31 cellular contexts compared by ENCODE assay signal in the genomic region with DNA sequence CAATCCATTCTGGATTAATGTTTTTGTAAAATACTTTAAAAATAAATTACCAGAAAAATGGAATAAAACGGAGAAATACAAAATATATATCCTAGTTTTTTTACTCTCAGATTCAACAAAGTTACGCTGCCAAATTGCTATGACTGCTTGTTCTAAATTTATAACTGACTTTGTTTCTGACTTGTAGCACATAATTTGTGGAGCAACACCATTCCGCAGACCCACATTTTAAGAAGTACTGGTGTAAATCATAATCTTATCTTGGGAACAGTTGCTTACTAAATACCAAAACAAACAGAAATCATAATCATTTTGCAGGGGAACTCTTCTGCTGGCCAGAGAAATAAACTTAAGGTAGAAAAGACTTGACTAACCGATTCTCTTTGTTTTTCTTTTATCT.
DNase-seq lines count a peak whose midpoint lies in the region; ATAC-seq and TF ChIP-seq lines count a peak whose summit lies in the region.
"Had no signal": no experiment of that assay in that cellular context is flagged by ENCODE, and none has a peak within 500 bp of the region (broad histone marks: within the 10 kb centered on the region; RNA-seq: fewer than 3 reads in every experiment).

No MANE protein-coding gene starts in this region.

- CTCF ChIA-PET in activated naive CD4-positive, alpha-beta T cell treated with anti-CD3 and anti-CD28 coated beads for 36 hours (lab: Charles Lee) = no interaction called here

- H3K36me3 Mint-ChIP-seq in activated naive CD4-positive, alpha-beta T cell treated with anti-CD3 and anti-CD28 coated beads for 36 hours (ENCODE audit: low read depth) = peaks cover 9% of the 10 kb centered on the region
- H3K36me3 Mint-ChIP-seq in activated naive CD4-positive, alpha-beta T cell treated with anti-CD3 and anti-CD28 coated beads, Interleukin-2, amount 50 U/mL, for 72 hours = peaks cover 5 to 25% of the 10 kb centered on the region in 2 donors
- H3K36me3 Mint-ChIP-seq in activated naive CD8-positive, alpha-beta T cell = peaks cover 13% of the 10 kb centered on the region
- H3K36me3 Mint-ChIP-seq: IgD-negative memory B cell had no signal

- peaks cover 62% of the 10 kb centered on the region for H3K4me1 Mint-ChIP-seq in activated naive CD4-positive, alpha-beta T cell treated with anti-CD3 and anti-CD28 coated beads for 36 hours (ENCODE audit: low read depth)
- H3K4me1 Mint-ChIP-seq in activated naive CD8-positive, alpha-beta T cell (ENCODE audit: low read depth) = peaks cover 73% of the 10 kb centered on the region

- WGBS in esophagus squamous epithelium, 2 donors = 58 to 61% methylated on average over 4 of the region's 4 CpGs

- no peak for TF ChIP-seq POLR2A in esophagus squamous epithelium (IDR thresholded peaks at IDR 0.05)

- no peaks in the 10 kb centered on the region for H3K27me3 Mint-ChIP-seq in activated naive CD4-positive, alpha-beta T cell treated with anti-CD3 and anti-CD28 coated beads for 36 hours (ENCODE audit: low read depth)
- no peaks in the 10 kb centered on the region for H3K27me3 Mint-ChIP-seq in activated naive CD8-positive, alpha-beta T cell
- H3K27me3 Mint-ChIP-seq: activated CD4-positive, alpha-beta T cell treated with anti-CD3 and anti-CD28 coated beads for 36 hours; activated naive CD4-positive, alpha-beta T cell treated with anti-CD3 and anti-CD28 coated beads, Interleukin-2, amount 10 ng/mL, durations not matched to agents 7 days and 5 days; CD8-positive, alpha-beta memory T cell; IgD-negative memory B cell; natural killer cell treated with Interleukin-12 subunit alpha and Interleukin-12 subunit beta and Interleukin-15 and Interleukin-18, amount 100 ng/mL, for 72 hours had no signal

- DNase-seq in activated naive CD4-positive, alpha-beta T cell treated with anti-CD3 and anti-CD28 coated beads for 36 hours = no peak
- no peak for DNase-seq in activated naive CD4-positive, alpha-beta T cell treated with anti-CD3 and anti-CD28 coated beads, Interleukin-2, amount 50 U/mL, for 72 hours (ENCODE audit: low spot score in 2 of 2)
- no peak for DNase-seq in left lung
- no peak for DNase-seq in stimulated activated CD4-positive, alpha-beta T cell treated with anti-CD3 and anti-CD28 coated beads, Interleukin-4, amount 100 ng/mL, for 24 hours
- DNase-seq in NOMO-1 treated with DMSO at 0.1 percent for 48 hours (lab: John Stamatoyannopoulos, UW; ENCODE audit: unreplicated experiment) = no peak
- DNase-seq in esophagus squamous epithelium (lab: John Stamatoyannopoulos, UW) = no peak
- DNase-seq: activated CD4-positive, alpha-beta T cell treated with anti-CD3 and anti-CD28 coated beads for 36 hours; activated CD8-positive, alpha-beta memory T cell treated with anti-CD3 and anti-CD28 coated beads for 24 hours; activated T-cell treated with anti-CD3 and anti-CD28 coated beads, Interleukin-2, amount 50 U/mL, for 48 hours; cortex of kidney; effector memory CD4-positive, alpha-beta T cell; GOT3; heart left ventricle; kidney; NCI-H1436 treated with DMSO at 0.1 percent for 48 hours; NCI-H748 treated with DMSO at 0.1 percent for 48 hours; SIG-M5; stomach; T-helper 9 cell; thyroid gland had no signal

- H3K4me1 ChIP-seq in left lung (peaks cover 0 to 7% of the 10 kb centered on the region in 2 donors), skeletal muscle tissue (ENCODE audit: control insufficient read depth in 3 of 3, insufficient read depth in 3 of 3, low read length in 3 of 3) (peaks cover 0 to 9% (median 4%) of the 10 kb centered on the region in 3 donors), esophagus squamous epithelium (no peaks in the 10 kb centered on the region)
- H3K4me1 ChIP-seq: A549, foreskin keratinocyte, stomach, thyroid gland had no signal

- intact Hi-C loops in activated naive CD4-positive, alpha-beta T cell treated with anti-CD3 and anti-CD28 coated beads for 36 hours (cut with micrococcal nuclease) = no loop called here
- intact Hi-C loops in left lung (cut with DNase I) (no loop called here), esophagus squamous epithelium (cut with DNase I) (no loop called here)

- H3K4me3 Mint-ChIP-seq in activated naive CD4-positive, alpha-beta T cell treated with anti-CD3 and anti-CD28 coated beads for 36 hours = no peak overlapping the region
- no peak overlapping the region for H3K4me3 Mint-ChIP-seq in activated naive CD8-positive, alpha-beta T cell
- H3K4me3 Mint-ChIP-seq: activated CD4-positive, alpha-beta T cell treated with anti-CD3 and anti-CD28 coated beads for 36 hours; activated naive CD4-positive, alpha-beta T cell treated with anti-CD3 and anti-CD28 coated beads, Interleukin-2, amount 10 ng/mL, durations not matched to agents 7 days and 5 days; IgD-negative memory B cell; natural killer cell treated with Interleukin-12 subunit alpha and Interleukin-12 subunit beta and Interleukin-15 and Interleukin-18, amount 100 ng/mL, for 72 hours had no signal

- H3K27ac ChIP-seq in left lung (no peak overlapping the region), skeletal muscle tissue (ENCODE audit: low read depth, low read length) (no peak overlapping the region), esophagus squamous epithelium (no peak overlapping the region)
- H3K27ac ChIP-seq: A549, epithelial cell of prostate, foreskin keratinocyte, heart left ventricle, stomach, thyroid gland, vagina had no signal

- peak overlapping the region in 2 of 3 donors; percentile 2 to 34 for H3K9ac ChIP-seq in skeletal muscle tissue (ENCODE audit: low read depth in 1 of 3, low read length in 3 of 3)

- TF ChIP-seq CTCF in left lung (IDR thresholded peaks at IDR 0.05) (no peak), esophagus squamous epithelium (IDR thresholded peaks at IDR 0.05) (no peak)

- peaks cover 8% of the 10 kb centered on the region for H3K9me3 Mint-ChIP-seq in activated naive CD4-positive, alpha-beta T cell treated with anti-CD3 and anti-CD28 coated beads for 36 hours
- H3K9me3 Mint-ChIP-seq in activated naive CD4-positive, alpha-beta T cell treated with anti-CD3 and anti-CD28 coated beads, Interleukin-2, amount 50 U/mL, for 72 hours = peaks cover 6 to 17% of the 10 kb centered on the region in 2 donors
- peaks cover 10% of the 10 kb centered on the region for H3K9me3 Mint-ChIP-seq in activated naive CD8-positive, alpha-beta T cell (ENCODE audit: low read depth)

- H3K36me3 ChIP-seq in left lung = no peaks in the 10 kb centered on the region
- no peaks in the 10 kb centered on the region for H3K36me3 ChIP-seq in skeletal muscle tissue (ENCODE audit: control insufficient read depth in 3 of 3, insufficient read depth in 3 of 3, low read length in 3 of 3)
- H3K36me3 ChIP-seq in esophagus squamous epithelium = no peaks in the 10 kb centered on the region
- H3K36me3 ChIP-seq: heart left ventricle, stomach, thyroid gland, vagina had no signal

- no peaks in the 10 kb centered on the region for H3K9me3 ChIP-seq in left lung
- H3K9me3 ChIP-seq in skeletal muscle tissue (ENCODE audit: control insufficient read depth in 3 of 3, low read length in 3 of 3) = no peaks in the 10 kb centered on the region
- no peaks in the 10 kb centered on the region for H3K9me3 ChIP-seq in esophagus squamous epithelium
- H3K9me3 ChIP-seq: A549, stomach, thyroid gland, vagina had no signal

- peak overlapping the region; percentile 98 for H3K27ac Mint-ChIP-seq in activated naive CD4-positive, alpha-beta T cell treated with anti-CD3 and anti-CD28 coated beads for 36 hours
- no peak overlapping the region for H3K27ac Mint-ChIP-seq in activated naive CD4-positive, alpha-beta T cell treated with anti-CD3 and anti-CD28 coated beads, Interleukin-2, amount 50 U/mL, for 72 hours
- H3K27ac Mint-ChIP-seq in activated naive CD8-positive, alpha-beta T cell = peak overlapping the region; percentile 98
- H3K27ac Mint-ChIP-seq: IgD-negative memory B cell had no signal

- H3K27me3 ChIP-seq in left lung (no peaks in the 10 kb centered on the region), skeletal muscle tissue (ENCODE audit: control insufficient read depth in 3 of 3, insufficient read depth in 3 of 3, low read length in 3 of 3) (no peaks in the 10 kb centered on the region), esophagus squamous epithelium (no peaks in the 10 kb centered on the region)
- H3K27me3 ChIP-seq: foreskin keratinocyte, heart left ventricle, stomach, thyroid gland, vagina had no signal

- no peak for ATAC-seq in activated naive CD4-positive, alpha-beta T cell treated with anti-CD3 and anti-CD28 coated beads, Interleukin-2, amount 50 U/mL, for 72 hours
- peak; percentile 43 for ATAC-seq in left lung
- ATAC-seq: activated CD4-positive, alpha-beta T cell treated with anti-CD3 and anti-CD28 coated beads for 36 hours; foreskin keratinocyte; GM12878; natural killer cell treated with Interleukin-12 subunit alpha and Interleukin-12 subunit beta and Interleukin-15 and Interleukin-18, amount 100 ng/mL, for 72 hours had no signal

- no peak overlapping the region for H3K4me3 ChIP-seq in left lung
- no peak overlapping the region for H3K4me3 ChIP-seq in skeletal muscle tissue (ENCODE audit: low read length in 3 of 3)
- H3K4me3 ChIP-seq in esophagus squamous epithelium = no peak overlapping the region
- H3K4me3 ChIP-seq: A549, GM12878, stomach, thyroid gland, vagina had no signal

Comparison
In these comparisons a context has a peak if more than half of its experiments do, and no peak if none do; other contexts are left out.
1. H3K27ac Mint-ChIP-seq: peak in activated naive CD4-positive, alpha-beta T cell treated with anti-CD3 and anti-CD28 coated beads for 36 hours (single experiment) and activated naive CD8-positive, alpha-beta T cell (single experiment); none in activated naive CD4-positive, alpha-beta T cell treated with anti-CD3 and anti-CD28 coated beads, Interleukin-2, amount 50 U/mL, for 72 hours (0 of 2).